In genomic region chrX:28854637-28855036, GRCh38 we compare ENCODE assay signal across 28 cellular contexts.
"Had no signal": no experiment of that assay in that cellular context is flagged by ENCODE, and none has a peak within 500 bp of the region (broad histone marks: within the 10 kb centered on the region; RNA-seq: fewer than 3 reads in every experiment).

No MANE protein-coding gene starts in this region.

- H3K36me3 ChIP-seq: esophagus squamous epithelium, gastroesophageal sphincter, right lobe of liver, thyroid gland, upper lobe of right lung had no signal

- H3K27me3 Mint-ChIP-seq: activated CD8-positive, alpha-beta T cell treated with anti-CD3 and anti-CD28 coated beads for 36 hours; activated naive CD4-positive, alpha-beta T cell treated with anti-CD3 and anti-CD28 coated beads, Interleukin-2, amount 50 U/mL, for 24 hours; activated naive CD8-positive, alpha-beta T cell treated with anti-CD3 and anti-CD28 coated beads, Interleukin-2, amount 50 U/mL, for 24 hours; dendritic cell treated with granulocyte-macrophage colony-stimulating factor and Interleukin-4, amounts not matched to agents 40 ng/mL and 50 ng/mL, for 4 days; naive thymus-derived CD8-positive, alpha-beta T cell; stimulated activated naive CD8-positive, alpha-beta T cell treated with anti-CD3 and anti-CD28 coated beads, Interleukin-15, Interleukin-2, amounts not matched to agents 100 ng/mL and 50 ng/mL, for 24 hours had no signal

- H3K9me3 ChIP-seq: esophagus squamous epithelium, gastroesophageal sphincter, right lobe of liver, thyroid gland, upper lobe of right lung had no signal

- H3K27me3 ChIP-seq: esophagus squamous epithelium, gastroesophageal sphincter, right lobe of liver, thyroid gland, upper lobe of right lung had no signal

- H3K4me1 ChIP-seq: esophagus squamous epithelium, gastroesophageal sphincter, right lobe of liver, thyroid gland, upper lobe of right lung had no signal

- H3K4me1 Mint-ChIP-seq: activated naive CD4-positive, alpha-beta T cell treated with anti-CD3 and anti-CD28 coated beads, Interleukin-2, amount 50 U/mL, for 24 hours; activated naive CD8-positive, alpha-beta T cell treated with anti-CD3 and anti-CD28 coated beads, Interleukin-2, amount 50 U/mL, for 24 hours; naive thymus-derived CD8-positive, alpha-beta T cell had no signal

- H3K9me3 Mint-ChIP-seq: activated CD8-positive, alpha-beta T cell treated with anti-CD3 and anti-CD28 coated beads for 36 hours; activated naive CD4-positive, alpha-beta T cell treated with anti-CD3 and anti-CD28 coated beads, Interleukin-2, amount 50 U/mL, for 24 hours; dendritic cell treated with granulocyte-macrophage colony-stimulating factor and Interleukin-4, amounts not matched to agents 40 ng/mL and 50 ng/mL, for 4 days; WTC11 had no signal

- H3K4me3 Mint-ChIP-seq: activated CD8-positive, alpha-beta T cell treated with anti-CD3 and anti-CD28 coated beads for 36 hours; activated naive CD4-positive, alpha-beta T cell treated with anti-CD3 and anti-CD28 coated beads, Interleukin-2, amount 50 U/mL, for 24 hours; activated naive CD8-positive, alpha-beta T cell treated with anti-CD3 and anti-CD28 coated beads, Interleukin-2, amount 50 U/mL, for 24 hours; activated T-cell treated with anti-CD3 and anti-CD28 coated beads, Interleukin-2, amount 50 U/mL, for 4 hours; brain; dendritic cell treated with granulocyte-macrophage colony-stimulating factor and Interleukin-4, amounts not matched to agents 40 ng/mL and 50 ng/mL, for 4 days; naive thymus-derived CD8-positive, alpha-beta T cell; neural crest cell; stimulated activated naive CD8-positive, alpha-beta T cell treated with anti-CD3 and anti-CD28 coated beads, Interleukin-15, Interleukin-2, amounts not matched to agents 100 ng/mL and 50 ng/mL, for 24 hours; WTC11 had no signal

- H3K27ac Mint-ChIP-seq: activated CD8-positive, alpha-beta T cell treated with anti-CD3 and anti-CD28 coated beads for 36 hours; activated naive CD4-positive, alpha-beta T cell treated with anti-CD3 and anti-CD28 coated beads, Interleukin-2, amount 50 U/mL, for 24 hours; activated naive CD8-positive, alpha-beta T cell treated with anti-CD3 and anti-CD28 coated beads, Interleukin-2, amount 50 U/mL, for 24 hours; activated T-helper 2 cell treated with anti-CD3 and anti-CD28 coated beads, Interferon-gamma antibody, Interleukin-2, Interleukin-4, amounts not matched to agents 10 μg/mL and 5 μg/mL and 100 μg/mL, durations not matched to agents 14 hours and 24 hours and 36 hours; brain; dendritic cell treated with granulocyte-macrophage colony-stimulating factor and Interleukin-4, amounts not matched to agents 40 ng/mL and 50 ng/mL, for 4 days; naive thymus-derived CD8-positive, alpha-beta T cell; stimulated activated naive CD8-positive, alpha-beta T cell treated with anti-CD3 and anti-CD28 coated beads, Interleukin-15, Interleukin-2, amounts not matched to agents 100 ng/mL and 50 ng/mL, for 24 hours; WTC11 had no signal

- H3K4me3 ChIP-seq: esophagus squamous epithelium, gastroesophageal sphincter, right lobe of liver, skin epidermis, thyroid gland, upper lobe of right lung had no signal

- H3K36me3 Mint-ChIP-seq: activated naive CD4-positive, alpha-beta T cell treated with anti-CD3 and anti-CD28 coated beads, Interleukin-2, amount 50 U/mL, for 24 hours; WTC11 had no signal

- ATAC-seq: activated CD8-positive, alpha-beta T cell treated with anti-CD3 and anti-CD28 coated beads for 36 hours; activated naive CD8-positive, alpha-beta T cell treated with anti-CD3 and anti-CD28 coated beads, Interleukin-2, amount 50 U/mL, for 24 hours; activated T-cell treated with anti-CD3 and anti-CD28 coated beads, Interleukin-2, amount 50 U/mL, for 4 hours; gastroesophageal sphincter; left colon; naive thymus-derived CD8-positive, alpha-beta T cell; upper lobe of right lung; WTC11 had no signal

- DNase-seq: activated CD4-positive, alpha-beta T cell treated with anti-CD3 and anti-CD28 coated beads for 1 hour; activated CD4-positive, alpha-beta T cell treated with anti-CD3 and anti-CD28 coated beads, Interleukin-2, amount 50 U/mL, for 1 hour; activated CD8-positive, alpha-beta T cell treated with anti-CD3 and anti-CD28 coated beads for 36 hours; activated naive CD8-positive, alpha-beta T cell treated with anti-CD3 and anti-CD28 coated beads, Interleukin-2, amount 50 U/mL, for 24 hours; activated T-cell treated with anti-CD3 and anti-CD28 coated beads, Interleukin-2, amount 50 U/mL, for 4 hours; caudate nucleus; effector CD4-positive, alpha-beta T cell; esophagus squamous epithelium; hippocampal formation; kidney; left colon; naive thymus-derived CD8-positive, alpha-beta T cell; nucleus accumbens; right lobe of liver; stimulated activated CD4-positive, alpha-beta T cell treated with anti-CD3 and anti-CD28 coated beads, Interleukin-12 subunit alpha, Interleukin-12 subunit beta, amount 100 ng/mL, for 4 hours; stimulated activated CD4-positive, alpha-beta T cell treated with anti-CD3 and anti-CD28 coated beads, Interleukin-4, amount 100 ng/mL, for 1 hour; T-helper 2 cell; thyroid gland; upper lobe of right lung had no signal

- H3K27ac ChIP-seq: esophagus squamous epithelium, gastroesophageal sphincter, right lobe of liver, skin epidermis, thyroid gland, upper lobe of right lung had no signal
